ENCODE assay signal across 8 cellular contexts in the genomic region with DNA sequence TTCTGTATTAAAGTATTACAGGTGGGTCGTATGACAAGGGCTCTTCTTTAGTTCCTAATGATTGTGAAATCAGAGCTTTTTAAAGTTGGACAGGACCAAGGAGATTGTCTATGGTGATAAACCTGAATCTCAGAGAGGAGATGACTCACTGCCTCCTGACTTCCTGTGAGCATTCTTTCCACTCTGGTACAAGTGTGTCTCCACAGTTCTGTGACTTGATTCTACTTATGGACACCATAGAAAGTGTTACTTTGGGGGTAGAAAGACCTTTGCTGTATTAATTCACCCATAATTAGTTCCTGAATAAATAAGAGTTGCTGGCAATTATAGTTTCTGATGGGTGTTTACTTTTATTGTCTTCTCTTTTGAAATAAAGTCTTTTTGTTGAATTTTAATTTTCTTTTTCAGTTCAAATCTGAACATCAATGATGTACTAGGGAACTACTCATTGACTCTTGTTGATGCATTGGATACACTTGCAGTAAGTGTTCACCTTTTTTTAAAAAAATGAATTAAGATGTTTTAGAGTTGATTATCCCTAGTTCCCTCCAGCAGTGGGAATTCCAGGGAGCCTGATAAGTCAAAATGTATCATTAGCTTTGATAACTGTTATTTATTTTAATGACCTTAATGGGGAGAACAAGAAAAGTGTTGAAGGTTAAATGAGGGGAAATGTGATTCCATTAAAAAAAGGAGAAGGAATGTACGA. TPM values are rescaled to one million over a fixed set of nuclear protein-coding genes. Genes with fewer than 3 reads are reported as not detected.
DNase-seq lines count a peak whose midpoint lies in the region; ATAC-seq and TF ChIP-seq lines count a peak whose summit lies in the region.

No MANE protein-coding gene starts in this region.

- peaks cover 99% of the 10 kb centered on the region for H3K79me2 ChIP-seq in OCI-LY3 (ENCODE audit: low read length)

- ATAC-seq in HG02884 (IDR thresholded peaks at IDR 0.05; ENCODE audit: unreplicated experiment) = peak; percentile 31

- H3K9ac ChIP-seq in OCI-LY3 (ENCODE audit: low read length) = peak overlapping the region; percentile 30; the same call in 1 of the 2 replicates

- peak overlapping the region; percentile 85 for H3K4me2 ChIP-seq in OCI-LY3 (ENCODE audit: low read length)

- DNase-seq in stimulated activated CD4-positive, alpha-beta T cell treated with anti-CD3 and anti-CD28 coated beads, Interleukin-2, amount 100 ng/mL, for 4 hours (ENCODE audit: low read depth) = peak; percentile 36
- DNase-seq in stimulated activated CD4-positive, alpha-beta T cell treated with anti-CD3 and anti-CD28 coated beads, Interleukin-12 subunit alpha, Interleukin-12 subunit beta, amount 100 ng/mL, for 4 hours = no peak
- DNase-seq in brain microvascular endothelial cell (peak; percentile 77), myocyte (ENCODE audit: low read depth) (peak; percentile 52), SHP77 treated with DMSO at 0.1 percent for 48 hours (lab: John Stamatoyannopoulos, UW) (no peak), DMS153 treated with DMSO at 0.1 percent for 48 hours (lab: John Stamatoyannopoulos, UW; ENCODE audit: unreplicated experiment) (no peak)

- H3K36me3 ChIP-seq in OCI-LY3 (replicated peaks; ENCODE audit: low read depth, low read length) (peaks cover 48% of the 10 kb centered on the region), brain microvascular endothelial cell (replicated peaks) (peaks cover 9% of the 10 kb centered on the region)

- in situ Hi-C loops in brain microvascular endothelial cell (cut with HindIII; ENCODE audit: low pct_ligation_motif_present, low sequenced_read_pairs) = no loop called here

- H2AFZ ChIP-seq in OCI-LY3 (ENCODE audit: low read depth, low read length) = no peak overlapping the region

- no peak for TF ChIP-seq CTCF in OCI-LY3 (IDR thresholded peaks at IDR 0.05; ENCODE audit: low read depth, low read length)
- no peak for TF ChIP-seq CTCF in brain microvascular endothelial cell (IDR thresholded peaks at IDR 0.05; ENCODE audit: low read depth, low read length, missing control alignments)

- H3K4me1 ChIP-seq in OCI-LY3 (ENCODE audit: low read length) = peaks cover 95% of the 10 kb centered on the region

- H3K27me3 ChIP-seq in OCI-LY3 (ENCODE audit: low read depth, low read length) (no peaks in the 10 kb centered on the region), brain microvascular endothelial cell (replicated peaks) (no peaks in the 10 kb centered on the region)

- peaks cover 41% of the 10 kb centered on the region for H4K20me1 ChIP-seq in OCI-LY3 (ENCODE audit: insufficient read depth, low read length)

- H3K27ac ChIP-seq in OCI-LY3 (ENCODE audit: low read length) (peak overlapping the region; percentile 98), brain microvascular endothelial cell (peak overlapping the region; percentile 64)

- no peaks in the 10 kb centered on the region for H3K9me3 ChIP-seq in OCI-LY3 (ENCODE audit: insufficient read depth, low read length)

- H3K4me3 ChIP-seq in OCI-LY3 (ENCODE audit: low read length) (peak overlapping the region; percentile 13; the same call in 1 of the 2 replicates), brain microvascular endothelial cell (ENCODE audit: low read depth, low read length) (no peak overlapping the region)

RNA-seq across cellular contexts. Expression of gene EDEM1, which starts 7.4 kb away (rescaled TPM):
- 6.7 and 9.1 TPM in 2 replicates for total RNA-seq in myocyte
- polyA plus RNA-seq in myocyte (2012) = 18.7 TPM

Comparison
In these comparisons a context has a peak if more than half of its experiments do, and no peak if none do; other contexts are left out.
1. DNase-seq: peak in stimulated activated CD4-positive, alpha-beta T cell treated with anti-CD3 and anti-CD28 coated beads, Interleukin-2, amount 100 ng/mL, for 4 hours (single experiment), brain microvascular endothelial cell (single experiment) and myocyte (single experiment); none in stimulated activated CD4-positive, alpha-beta T cell treated with anti-CD3 and anti-CD28 coated beads, Interleukin-12 subunit alpha, Interleukin-12 subunit beta, amount 100 ng/mL, for 4 hours (single experiment), SHP77 treated with DMSO at 0.1 percent for 48 hours (single experiment) and DMS153 treated with DMSO at 0.1 percent for 48 hours (single experiment).